Comparison of ENCODE assay signal across 1 cellular context in genomic region chr5:54463696-54464095, GRCh38.
TF ChIP-seq lines count a peak whose summit lies in the region.

No MANE protein-coding gene starts in this region.

TF ChIP-seq in HEK293, 187 proteins besides CTCF, POLR2A, EP300 and RAD21 (continued from another document):
- TF ChIP-seq OVOL3 (tag by site-specific recombination; IDR thresholded peaks at IDR 0.05) (no peak), ZNF473 (tag by site-specific recombination; IDR thresholded peaks at IDR 0.05) (no peak), ZNF529 (tag by site-specific recombination; IDR thresholded peaks at IDR 0.05; ENCODE audit: insufficient replicate concordance) (no peak), MYNN (tag by site-specific recombination; IDR thresholded peaks at IDR 0.05; ENCODE audit: borderline replicate concordance) (no peak), SCRT2 (tag by site-specific recombination; IDR thresholded peaks at IDR 0.05) (no peak), AEBP2 (tag by site-specific recombination; IDR thresholded peaks at IDR 0.05; ENCODE audit: borderline replicate concordance) (no peak), ZFP3 (tag by site-specific recombination; IDR thresholded peaks at IDR 0.05; ENCODE audit: low read depth) (no peak), FEZF1 (tag by site-specific recombination; IDR thresholded peaks at IDR 0.05) (0 out of 2 replicates have a peak, but pooled peaks have one; percentile 8), MEIS1 (CRISPR knock-in tag; IDR thresholded peaks at IDR 0.05; ENCODE audit: borderline replicate concordance) (no peak), WT1 (tag by site-specific recombination; IDR thresholded peaks at IDR 0.05) (peak; percentile 45; the same call in 1 of the 2 replicates), ZNF768 (tag by site-specific recombination; IDR thresholded peaks at IDR 0.05) (no peak), ZNF692 (tag by site-specific recombination; IDR thresholded peaks at IDR 0.05) (no peak)
